In genomic region chr5:68239485-68239884, GRCh38 we compare ENCODE assay signal across 1 cellular context.
A peak's percentile ranks its signal among the peaks of the same experiment; 100 is the strongest.
TF ChIP-seq lines count a peak whose summit lies in the region.

No MANE protein-coding gene starts in this region.

TF ChIP-seq in K562, 482 proteins besides CTCF, POLR2A, EP300 and RAD21 (continued from another document and continues in another):
- TF ChIP-seq DEAF1 (CRISPR knock-in tag; IDR thresholded peaks at IDR 0.05) (no peak), PHTF2 (CRISPR knock-in tag; IDR thresholded peaks at IDR 0.05) (no peak), NBN (IDR thresholded peaks at IDR 0.05; ENCODE audit: low read depth) (no peak), NR2C1 (IDR thresholded peaks at IDR 0.05) (peak; percentile 32; the same call in 1 of the 2 replicates), NR2C1 (tag; IDR thresholded peaks at IDR 0.05) (no peak), TBL1XR1 (IDR thresholded peaks at IDR 0.05; ENCODE audit: low read length in 2 of 2) (no peak), ILF3 (IDR thresholded peaks at IDR 0.05; ENCODE audit: borderline replicate concordance) (no peak), KDM1A (IDR thresholded peaks at IDR 0.05) (peak; percentile 32 to 34; a peak in 2 of 4 replicates), ZFPM2 (CRISPR knock-in tag; IDR thresholded peaks at IDR 0.05) (no peak), ZNF41 (CRISPR knock-in tag; conservative IDR thresholded peaks at IDR 0.05) (no peak), ZNF431 (CRISPR knock-in tag; IDR thresholded peaks at IDR 0.05) (no peak), CCAR2 (IDR thresholded peaks at IDR 0.05; ENCODE audit: low read depth, low read length) (no peak), SREBF1 (IDR thresholded peaks at IDR 0.05; ENCODE audit: borderline replicate concordance, low read depth, low read length) (no peak), OTX1 (CRISPR knock-in tag; IDR thresholded peaks at IDR 0.05) (no peak), DMBX1 (CRISPR knock-in tag; IDR thresholded peaks at IDR 0.05; ENCODE audit: borderline replicate concordance) (no peak), TSC22D4 (tag; IDR thresholded peaks at IDR 0.05) (no peak), ZNF639 (CRISPR knock-in tag; conservative IDR thresholded peaks at IDR 0.05 in 1 of 2, IDR thresholded peaks at IDR 0.05 in 1 of 2) (no peak), HDAC8 (tag; IDR thresholded peaks at IDR 0.05) (no peak), ZNF696 (CRISPR knock-in tag; conservative IDR thresholded peaks at IDR 0.05) (no peak), TCF3 (CRISPR knock-in tag; IDR thresholded peaks at IDR 0.05) (no peak), DPF2 (IDR thresholded peaks at IDR 0.05) (no peak), YY1 (IDR thresholded peaks at IDR 0.05; ENCODE audit: borderline replicate concordance in 1 of 3, control insufficient read depth in 1 of 3, extremely low read depth in 1 of 3, insufficient read depth in 3 of 3, insufficient read length in 1 of 3, insufficient replicate concordance in 2 of 3, low read depth in 1 of 3, low read length in 2 of 3) (no peak), CGGBP1 (CRISPR knock-in tag; IDR thresholded peaks at IDR 0.05) (no peak), AFF1 (IDR thresholded peaks at IDR 0.05; ENCODE audit: low read depth in 1 of 2, partially characterized antibody in 2 of 2) (no peak), NR2C2 (CRISPR knock-in tag; IDR thresholded peaks at IDR 0.05) (no peak), NR2C2 (tag; IDR thresholded peaks at IDR 0.05) (peak; percentile 46; the same call in 1 of the 2 replicates), PRMT5 (CRISPR knock-in tag; IDR thresholded peaks at IDR 0.05) (no peak), POLR2B (IDR thresholded peaks at IDR 0.05; ENCODE audit: low read depth, partially characterized antibody) (no peak), ZNF175 (CRISPR knock-in tag; IDR thresholded peaks at IDR 0.05; ENCODE audit: low read depth) (no peak), ATF1 (CRISPR knock-in tag; IDR thresholded peaks at IDR 0.05) (no peak), ATF1 (tag; IDR thresholded peaks at IDR 0.05) (peak; percentile 78), POLR2H (tag; IDR thresholded peaks at IDR 0.05; ENCODE audit: low read depth) (no peak), RBFOX2 (IDR thresholded peaks at IDR 0.05; ENCODE audit: low read depth, low read length) (no peak), FOS (IDR thresholded peaks at IDR 0.05; ENCODE audit: extremely low read depth, insufficient read length) (no peak), POLR3G (IDR thresholded peaks at IDR 0.05; ENCODE audit: extremely low read depth, insufficient read length, insufficient replicate concordance) (no peak), CEBPG (CRISPR knock-in tag; IDR thresholded peaks at IDR 0.05) (no peak), CEBPG (tag; conservative IDR thresholded peaks at IDR 0.05 in 1 of 2, IDR thresholded peaks at IDR 0.05 in 1 of 2) (peak in 1 of 2 experiments; percentile 29; a peak in 1 of 4 replicates), MCM7 (IDR thresholded peaks at IDR 0.05) (no peak), HSF4 (CRISPR knock-in tag; IDR thresholded peaks at IDR 0.05; ENCODE audit: borderline replicate concordance) (no peak), ETV1 (tag; conservative IDR thresholded peaks at IDR 0.05; ENCODE audit: low read depth) (peak; percentile 58; the same call in 1 of the 2 replicates), ZC3H8 (IDR thresholded peaks at IDR 0.05) (no peak), PCBP2 (IDR thresholded peaks at IDR 0.05; ENCODE audit: low read depth, low read length, poor library complexity, severe bottlenecking) (no peak), KLF10 (CRISPR knock-in tag; IDR thresholded peaks at IDR 0.05) (no peak), ZBTB2 (IDR thresholded peaks at IDR 0.05) (no peak), CREB1 (IDR thresholded peaks at IDR 0.05) (0 out of 2 replicates have a peak, but pooled peaks have one; percentile 19), CREB1 (CRISPR knock-in tag; IDR thresholded peaks at IDR 0.05) (no peak)
- TF ChIP-seq, protein P1, sequence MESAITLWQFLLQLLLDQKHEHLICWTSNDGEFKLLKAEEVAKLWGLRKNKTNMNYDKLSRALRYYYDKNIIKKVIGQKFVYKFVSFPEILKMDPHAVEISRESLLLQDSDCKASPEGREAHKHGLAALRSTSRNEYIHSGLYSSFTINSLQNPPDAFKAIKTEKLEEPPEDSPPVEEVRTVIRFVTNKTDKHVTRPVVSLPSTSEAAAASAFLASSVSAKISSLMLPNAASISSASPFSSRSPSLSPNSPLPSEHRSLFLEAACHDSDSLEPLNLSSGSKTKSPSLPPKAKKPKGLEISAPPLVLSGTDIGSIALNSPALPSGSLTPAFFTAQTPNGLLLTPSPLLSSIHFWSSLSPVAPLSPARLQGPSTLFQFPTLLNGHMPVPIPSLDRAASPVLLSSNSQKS (CRISPR knock-in tag; IDR thresholded peaks at IDR 0.05) = no peak
- TF ChIP-seq, protein P2, sequence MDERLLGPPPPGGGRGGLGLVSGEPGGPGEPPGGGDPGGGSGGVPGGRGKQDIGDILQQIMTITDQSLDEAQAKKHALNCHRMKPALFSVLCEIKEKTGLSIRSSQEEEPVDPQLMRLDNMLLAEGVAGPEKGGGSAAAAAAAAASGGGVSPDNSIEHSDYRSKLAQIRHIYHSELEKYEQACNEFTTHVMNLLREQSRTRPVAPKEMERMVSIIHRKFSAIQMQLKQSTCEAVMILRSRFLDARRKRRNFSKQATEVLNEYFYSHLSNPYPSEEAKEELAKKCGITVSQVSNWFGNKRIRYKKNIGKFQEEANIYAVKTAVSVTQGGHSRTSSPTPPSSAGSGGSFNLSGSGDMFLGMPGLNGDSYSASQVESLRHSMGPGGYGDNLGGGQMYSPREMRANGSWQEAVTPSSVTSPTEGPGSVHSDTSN (CRISPR knock-in tag; IDR thresholded peaks at IDR 0.05; ENCODE audit: low read depth) = no peak
- TF ChIP-seq, protein P2 (tag; conservative IDR thresholded peaks at IDR 0.05; ENCODE audit: low read depth) = no peak
- TF ChIP-seq, protein P3, sequence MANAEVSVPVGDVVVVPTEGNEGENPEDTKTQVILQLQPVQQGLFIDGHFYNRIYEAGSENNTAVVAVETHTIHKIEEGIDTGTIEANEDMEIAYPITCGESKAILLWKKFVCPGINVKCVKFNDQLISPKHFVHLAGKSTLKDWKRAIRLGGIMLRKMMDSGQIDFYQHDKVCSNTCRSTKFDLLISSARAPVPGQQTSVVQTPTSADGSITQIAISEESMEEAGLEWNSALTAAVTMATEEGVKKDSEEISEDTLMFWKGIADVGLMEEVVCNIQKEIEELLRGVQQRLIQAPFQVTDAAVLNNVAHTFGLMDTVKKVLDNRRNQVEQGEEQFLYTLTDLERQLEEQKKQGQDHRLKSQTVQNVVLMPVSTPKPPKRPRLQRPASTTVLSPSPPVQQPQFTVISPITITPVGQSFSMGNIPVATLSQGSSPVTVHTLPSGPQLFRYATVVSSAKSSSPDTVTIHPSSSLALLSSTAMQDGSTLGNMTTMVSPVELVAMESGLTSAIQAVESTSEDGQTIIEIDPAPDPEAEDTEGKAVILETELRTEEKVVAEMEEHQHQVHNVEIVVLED (CRISPR knock-in tag; IDR thresholded peaks at IDR 0.05) = no peak
- TF ChIP-seq, protein P4, sequence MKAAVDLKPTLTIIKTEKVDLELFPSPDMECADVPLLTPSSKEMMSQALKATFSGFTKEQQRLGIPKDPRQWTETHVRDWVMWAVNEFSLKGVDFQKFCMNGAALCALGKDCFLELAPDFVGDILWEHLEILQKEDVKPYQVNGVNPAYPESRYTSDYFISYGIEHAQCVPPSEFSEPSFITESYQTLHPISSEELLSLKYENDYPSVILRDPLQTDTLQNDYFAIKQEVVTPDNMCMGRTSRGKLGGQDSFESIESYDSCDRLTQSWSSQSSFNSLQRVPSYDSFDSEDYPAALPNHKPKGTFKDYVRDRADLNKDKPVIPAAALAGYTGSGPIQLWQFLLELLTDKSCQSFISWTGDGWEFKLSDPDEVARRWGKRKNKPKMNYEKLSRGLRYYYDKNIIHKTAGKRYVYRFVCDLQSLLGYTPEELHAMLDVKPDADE (conservative IDR thresholded peaks at IDR 0.05; ENCODE audit: control insufficient read depth, low read depth, low read length) = no peak
- TF ChIP-seq, protein P5, sequence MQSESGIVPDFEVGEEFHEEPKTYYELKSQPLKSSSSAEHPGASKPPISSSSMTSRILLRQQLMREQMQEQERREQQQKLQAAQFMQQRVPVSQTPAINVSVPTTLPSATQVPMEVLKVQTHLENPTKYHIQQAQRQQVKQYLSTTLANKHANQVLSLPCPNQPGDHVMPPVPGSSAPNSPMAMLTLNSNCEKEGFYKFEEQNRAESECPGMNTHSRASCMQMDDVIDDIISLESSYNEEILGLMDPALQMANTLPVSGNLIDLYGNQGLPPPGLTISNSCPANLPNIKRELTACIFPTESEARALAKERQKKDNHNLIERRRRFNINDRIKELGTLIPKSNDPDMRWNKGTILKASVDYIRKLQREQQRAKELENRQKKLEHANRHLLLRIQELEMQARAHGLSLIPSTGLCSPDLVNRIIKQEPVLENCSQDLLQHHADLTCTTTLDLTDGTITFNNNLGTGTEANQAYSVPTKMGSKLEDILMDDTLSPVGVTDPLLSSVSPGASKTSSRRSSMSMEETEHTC (IDR thresholded peaks at IDR 0.05) = no peak
